ENCODE assay signal across 7 cellular contexts in the genomic region with DNA sequence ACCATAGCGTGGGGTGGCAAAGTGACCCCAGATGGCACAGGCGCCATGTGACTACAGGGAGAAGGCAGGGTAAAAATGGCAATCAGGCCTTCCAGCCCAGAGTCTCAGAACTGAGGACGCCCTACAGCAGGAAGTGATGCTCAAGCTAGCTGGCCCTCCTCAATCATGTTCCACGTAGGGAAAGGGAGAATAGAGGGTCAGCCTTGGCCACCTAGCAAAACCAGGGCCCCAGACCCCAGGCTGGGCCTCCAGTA. TPM values are rescaled to one million over a fixed set of nuclear protein-coding genes. Genes with fewer than 3 reads are reported as not detected.
DNase-seq lines count a peak whose midpoint lies in the region; ATAC-seq and TF ChIP-seq lines count a peak whose summit lies in the region.

No MANE protein-coding gene starts in this region.

- H3K4me3 ChIP-seq in H7 (ENCODE audit: insufficient read depth, low read depth, low read length), result peak overlapping the region; percentile 82
- H3K4me3 ChIP-seq in WI38 (ENCODE audit: low read depth, low read length), result peak overlapping the region; percentile 70
- H3K4me3 ChIP-seq in right atrium auricular region, result peak overlapping the region; percentile 80 to 87

- no peaks in the 10 kb centered on the region for H3K9me3 ChIP-seq in right atrium auricular region

- H3K36me3 Mint-ChIP-seq in stimulated activated memory B cell treated with anti-CD40 and anti-IgM and Interleukin-4, amounts not matched to agents 10 μg/mL and 1 μg/mL and 100 μg/mL, for 72 hours, result peaks cover 44% of the 10 kb centered on the region

- peak overlapping the region; percentile 61 for H3K4me3 Mint-ChIP-seq in stimulated activated memory B cell treated with anti-CD40 and anti-IgM and Interleukin-4, amounts not matched to agents 10 μg/mL and 1 μg/mL and 100 μg/mL, for 72 hours

- ATAC-seq in stimulated activated memory B cell treated with anti-CD40 and anti-IgM and Interleukin-4, amounts not matched to agents 10 μg/mL and 1 μg/mL and 100 μg/mL, for 72 hours, result peak; percentile 1
- no peak for ATAC-seq in HG02884 (IDR thresholded peaks at IDR 0.05; ENCODE audit: unreplicated experiment)

- H3K27me3 ChIP-seq in H7 (ENCODE audit: control insufficient read depth, insufficient read depth, low read length) (no peaks in the 10 kb centered on the region), right atrium auricular region (no peaks in the 10 kb centered on the region)

- H3K4me1 ChIP-seq in right atrium auricular region, result peaks cover 0 to 39% of the 10 kb centered on the region in 2 donors

- H3K27ac ChIP-seq in right atrium auricular region, result peak overlapping the region; percentile 90 to 92

- peaks cover 52% of the 10 kb centered on the region for H3K4me1 Mint-ChIP-seq in stimulated activated memory B cell treated with anti-CD40 and anti-IgM and Interleukin-4, amounts not matched to agents 10 μg/mL and 1 μg/mL and 100 μg/mL, for 72 hours

- no peak for TF ChIP-seq CTCF in WI38 (IDR thresholded peaks at IDR 0.05; ENCODE audit: low read depth, low read length)
- no peak for TF ChIP-seq CTCF in right atrium auricular region (IDR thresholded peaks at IDR 0.05)

- no peaks in the 10 kb centered on the region for H3K9me3 Mint-ChIP-seq in stimulated activated memory B cell treated with anti-CD40 and anti-IgM and Interleukin-4, amounts not matched to agents 10 μg/mL and 1 μg/mL and 100 μg/mL, for 72 hours

- H3K27ac Mint-ChIP-seq in stimulated activated memory B cell treated with anti-CD40 and anti-IgM and Interleukin-4, amounts not matched to agents 10 μg/mL and 1 μg/mL and 100 μg/mL, for 72 hours, result peak overlapping the region; percentile 91

- DNase-seq in H7, result no peak
- no peak for DNase-seq in right atrium auricular region (ENCODE audit: low spot score)
- no peak for DNase-seq in DMS79 treated with DMSO at 0.1 percent for 48 hours (lab: John Stamatoyannopoulos, UW)
- no peak for DNase-seq in effector CD4-positive, alpha-beta T cell

- H3K36me3 ChIP-seq in H7 (replicated peaks; ENCODE audit: control insufficient read depth, insufficient read depth, low read length) (peaks cover 11% of the 10 kb centered on the region), right atrium auricular region (peaks cover 50% of the 10 kb centered on the region)

- no peaks in the 10 kb centered on the region for H3K27me3 Mint-ChIP-seq in stimulated activated memory B cell treated with anti-CD40 and anti-IgM and Interleukin-4, amounts not matched to agents 10 μg/mL and 1 μg/mL and 100 μg/mL, for 72 hours

RNA-seq across cellular contexts. Expression of a gene that starts 1.0 kb away (rescaled TPM):
- 29.1 and 32.2 TPM in 2 replicates for total RNA-seq in H7 (2014; rRNA removed; shearing (Covaris generic))
- 10 to 100 TPM; 14.1 to 14.9 TPM for total RNA-seq in right atrium auricular region

RNA-seq across cellular contexts. Expression of a gene that starts 15.2 kb away (rescaled TPM):
- 23.6 and 30.2 TPM in 2 replicates for total RNA-seq in H7 (2014; rRNA removed; shearing (Covaris generic))
- 10 to 100 TPM; 14.7 to 23.6 TPM for total RNA-seq in right atrium auricular region

RNA-seq across cellular contexts. Expression of a gene that starts 21.9 kb away (rescaled TPM):
- 73.8 and 82.1 TPM in 2 replicates for total RNA-seq in H7 (2014; rRNA removed; shearing (Covaris generic))
- total RNA-seq in right atrium auricular region, result 10 to 100 TPM; 52.7 to 55.9 TPM
